Comparison of ENCODE assay signal across 12 cellular contexts in genomic region chr13:47146991-47147783, GRCh38.
DNase-seq lines count a peak whose midpoint lies in the region; ATAC-seq, FAIRE-seq and TF ChIP-seq lines count a peak whose summit lies in the region.
"Had no signal": no experiment of that assay in that cellular context is flagged by ENCODE, and none has a peak within 500 bp of the region (broad histone marks: within the 10 kb centered on the region; RNA-seq: fewer than 3 reads in every experiment).

No MANE protein-coding gene starts in this region.

- no peak overlapping the region for H3K4ac ChIP-seq in IMR-90 (ENCODE audit: low read depth, low read length)

- no peak overlapping the region; the same call in 1 of the 2 replicates for H3K18ac ChIP-seq in IMR-90 (ENCODE audit: low read depth, low read length)

- no peaks in the 10 kb centered on the region for H3K79me1 ChIP-seq in IMR-90 (ENCODE audit: low read depth in 1 of 2, low read length in 2 of 2)

- H3K27me3 ChIP-seq in IMR-90 (ENCODE audit: control insufficient read depth, insufficient read depth, low read length): no peaks in the 10 kb centered on the region
- H3K27me3 ChIP-seq: BLaER1, cardiac muscle cell had no signal

- no peak overlapping the region for H4K5ac ChIP-seq in IMR-90 (ENCODE audit: low read depth, low read length)

- no peaks in the 10 kb centered on the region for H3K9me3 ChIP-seq in IMR-90 (ENCODE audit: control insufficient read depth, insufficient read depth, low read length)
- H3K9me3 ChIP-seq: BLaER1 had no signal

- H3K14ac ChIP-seq in IMR-90 (replicated peaks; ENCODE audit: low read depth, low read length): no peak overlapping the region; the same call in 1 of the 2 replicates

- BruUV-seq in IMR-90 (replicated peaks; lab: Mats Ljungman, UMichigan): no TSS peak

- ATAC-seq in HG02970 (IDR thresholded peaks at IDR 0.05; ENCODE audit: low FRiP score, unreplicated experiment) (peak; percentile 96), IMR-90 (ENCODE audit: low read depth) (no peak)

- H3K4me1 ChIP-seq in IMR-90 (ENCODE audit: control insufficient read depth, insufficient read depth, low read length): peaks cover 4% of the 10 kb centered on the region
- H3K4me1 ChIP-seq: BLaER1 had no signal

- peak overlapping the region; percentile 27; the same call in 1 of the 3 replicates for H2BK15ac ChIP-seq in IMR-90 (ENCODE audit: low read depth, low read length)

- no CpG with 5 or more reads among the region's 2 CpGs for WGBS in IMR-90 (ENCODE audit: extremely low coverage in 2 of 2, insufficient read length in 1 of 2), 2 experiments

- intact Hi-C loops in IMR-90 (cut with micrococcal nuclease): no loop called here

- no peak overlapping the region for H3K4me2 ChIP-seq in IMR-90 (ENCODE audit: low read depth, low read length)
- H3K4me2 ChIP-seq: BLaER1 had no signal

- CTCF ChIA-PET in IMR-90 (lab: Yijun Ruan, JAX): no interaction called here

- peak; percentile 92 for FAIRE-seq in GM18507 (lab: Jason Lieb, UNC)
- FAIRE-seq: kidney had no signal

- POLR2A ChIA-PET in IMR-90 (lab: Charles Lee; ENCODE audit: unreplicated experiment): no interaction called here

- no peak overlapping the region for H3K9ac ChIP-seq in IMR-90 (ENCODE audit: low read depth, low read length)
- H3K9ac ChIP-seq: BLaER1 had no signal

- no peak overlapping the region for H2AFZ ChIP-seq in IMR-90 (replicated peaks; ENCODE audit: low read length, poor library complexity)

- H3K56ac ChIP-seq in IMR-90 (ENCODE audit: extremely low read depth, insufficient read depth, low read length): no peak overlapping the region

- in situ Hi-C loops in IMR-90 (cut with MboI; ENCODE audit: low sequenced_read_pairs): no loop called here

- no peak overlapping the region for H4K91ac ChIP-seq in IMR-90 (ENCODE audit: insufficient read depth, low read depth, low read length)

- no peak for TF ChIP-seq RAD21 in IMR-90 (IDR thresholded peaks at IDR 0.05; ENCODE audit: low read length)

- peak; percentile 25 for DNase-seq in GM18507 (ENCODE audit: extremely low spot score, insufficient read length, low read depth)
- peak; percentile 56 for DNase-seq in GM20000 (ENCODE audit: low spot score)
- DNase-seq in IMR-90: no peak
- no peak for DNase-seq in activated effector memory CD4-positive, alpha-beta T cell treated with anti-CD3 and anti-CD28 coated beads, Interleukin-2, amount 50 U/mL, for 16 hours
- DNase-seq in activated T-cell treated with anti-CD3 and anti-CD28 coated beads for 4 hours: no peak
- DNase-seq in effector CD4-positive, alpha-beta T cell: no peak
- no peak for DNase-seq in SHP77 treated with DMSO at 0.1 percent for 48 hours (lab: John Stamatoyannopoulos, UW)
- DNase-seq: kidney, NCI-H2029 had no signal

- no peak overlapping the region for H2BK5ac ChIP-seq in IMR-90 (ENCODE audit: low read depth, low read length, poor library complexity, severe bottlenecking)

- TF ChIP-seq POLR2A in IMR-90 (IDR thresholded peaks at IDR 0.05; ENCODE audit: low read depth, low read length): no peak

- no peak overlapping the region for H3K4me3 ChIP-seq in IMR-90 (ENCODE audit: insufficient read depth, low read depth, low read length)
- H3K4me3 ChIP-seq: BLaER1, cardiac muscle cell had no signal

- H3K36me3 ChIP-seq in IMR-90 (ENCODE audit: control insufficient read depth, insufficient read depth, low read length): no peaks in the 10 kb centered on the region
- H3K36me3 ChIP-seq: BLaER1, cardiac muscle cell had no signal

- H2AK9ac ChIP-seq in IMR-90 (replicated peaks; ENCODE audit: low read depth, low read length, poor library complexity): no peak overlapping the region

- no peak overlapping the region for H3K23ac ChIP-seq in IMR-90 (ENCODE audit: low read depth, low read length)

- no peak overlapping the region for H2BK120ac ChIP-seq in IMR-90 (ENCODE audit: low read depth, low read length)

- H2AK5ac ChIP-seq in IMR-90 (ENCODE audit: low read depth, low read length): no peak overlapping the region

- TF ChIP-seq CTCF in GM20000 (IDR thresholded peaks at IDR 0.05; ENCODE audit: extremely low read depth, missing control alignments) (no peak), IMR-90 (conservative IDR thresholded peaks at IDR 0.05; ENCODE audit: low read depth, low read length) (no peak)

- no peak overlapping the region for H4K8ac ChIP-seq in IMR-90 (ENCODE audit: low read depth in 2 of 2, low read length in 2 of 2)

- H3K27ac ChIP-seq in IMR-90 (ENCODE audit: insufficient read depth, low read length): no peak overlapping the region
- H3K27ac ChIP-seq: BLaER1, cardiac muscle cell had no signal

- H3K9me1 ChIP-seq in IMR-90 (ENCODE audit: insufficient read depth, low read length): no peaks in the 10 kb centered on the region

- H4K20me1 ChIP-seq in IMR-90 (ENCODE audit: insufficient read depth, low read length): no peaks in the 10 kb centered on the region
- H4K20me1 ChIP-seq: BLaER1 had no signal

- dilution Hi-C loops in IMR-90 (cut with HindIII; ENCODE audit: low sequenced_read_pairs, unreplicated experiment): no loop called here

- no peak overlapping the region; the same call in 1 of the 2 replicates for H2BK20ac ChIP-seq in IMR-90 (ENCODE audit: low read depth, low read length)

TF ChIP-seq in IMR-90, 13 proteins besides CTCF, POLR2A, EP300 and RAD21:
- TF ChIP-seq, protein P1, sequence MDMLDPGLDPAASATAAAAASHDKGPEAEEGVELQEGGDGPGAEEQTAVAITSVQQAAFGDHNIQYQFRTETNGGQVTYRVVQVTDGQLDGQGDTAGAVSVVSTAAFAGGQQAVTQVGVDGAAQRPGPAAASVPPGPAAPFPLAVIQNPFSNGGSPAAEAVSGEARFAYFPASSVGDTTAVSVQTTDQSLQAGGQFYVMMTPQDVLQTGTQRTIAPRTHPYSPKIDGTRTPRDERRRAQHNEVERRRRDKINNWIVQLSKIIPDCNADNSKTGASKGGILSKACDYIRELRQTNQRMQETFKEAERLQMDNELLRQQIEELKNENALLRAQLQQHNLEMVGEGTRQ (IDR thresholded peaks at IDR 0.05; ENCODE audit: low read depth, low read length): no peak
- TF ChIP-seq RFX5 (IDR thresholded peaks at IDR 0.05; ENCODE audit: low read depth, low read length): no peak
- no peak for TF ChIP-seq MXI1 (IDR thresholded peaks at IDR 0.05; ENCODE audit: borderline replicate concordance, low read depth, low read length)
- no peak for TF ChIP-seq CHD1 (IDR thresholded peaks at IDR 0.05; ENCODE audit: low read depth, low read length)
- no peak for TF ChIP-seq NFE2L2 (IDR thresholded peaks at IDR 0.05; ENCODE audit: low read depth, low read length)
- TF ChIP-seq, protein P2, sequence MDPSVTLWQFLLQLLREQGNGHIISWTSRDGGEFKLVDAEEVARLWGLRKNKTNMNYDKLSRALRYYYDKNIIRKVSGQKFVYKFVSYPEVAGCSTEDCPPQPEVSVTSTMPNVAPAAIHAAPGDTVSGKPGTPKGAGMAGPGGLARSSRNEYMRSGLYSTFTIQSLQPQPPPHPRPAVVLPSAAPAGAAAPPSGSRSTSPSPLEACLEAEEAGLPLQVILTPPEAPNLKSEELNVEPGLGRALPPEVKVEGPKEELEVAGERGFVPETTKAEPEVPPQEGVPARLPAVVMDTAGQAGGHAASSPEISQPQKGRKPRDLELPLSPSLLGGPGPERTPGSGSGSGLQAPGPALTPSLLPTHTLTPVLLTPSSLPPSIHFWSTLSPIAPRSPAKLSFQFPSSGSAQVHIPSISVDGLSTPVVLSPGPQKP (IDR thresholded peaks at IDR 0.05; ENCODE audit: borderline replicate concordance, low read depth, low read length): no peak
- no peak for TF ChIP-seq FOS (IDR thresholded peaks at IDR 0.05; ENCODE audit: low read depth, low read length)
- TF ChIP-seq CEBPB (IDR thresholded peaks at IDR 0.05; ENCODE audit: low read depth, low read length): no peak
- no peak for TF ChIP-seq MAZ (IDR thresholded peaks at IDR 0.05; ENCODE audit: borderline replicate concordance, low read depth, low read length)
- TF ChIP-seq BHLHE40 (IDR thresholded peaks at IDR 0.05; ENCODE audit: low read depth, low read length): no peak
- TF ChIP-seq SMC3 (IDR thresholded peaks at IDR 0.05; ENCODE audit: low read depth, low read length): no peak
- no peak for TF ChIP-seq RCOR1 (IDR thresholded peaks at IDR 0.05; ENCODE audit: insufficient replicate concordance, low read length)
- TF ChIP-seq MAFK (IDR thresholded peaks at IDR 0.05; ENCODE audit: low read depth, low read length): no peak
TF ChIP-seq in IMR-90: peak in this region for 0.

Comparison
In these comparisons a context has a peak if more than half of its experiments do, and no peak if none do; other contexts are left out.
1. DNase-seq: peak in GM18507 (single experiment) and GM20000 (single experiment); none in IMR-90 (single experiment), activated effector memory CD4-positive, alpha-beta T cell treated with anti-CD3 and anti-CD28 coated beads, Interleukin-2, amount 50 U/mL, for 16 hours (single experiment), activated T-cell treated with anti-CD3 and anti-CD28 coated beads for 4 hours (single experiment), effector CD4-positive, alpha-beta T cell (single experiment) and SHP77 treated with DMSO at 0.1 percent for 48 hours (single experiment).